ENCODE assay signal across 31 cellular contexts in the genomic region with DNA sequence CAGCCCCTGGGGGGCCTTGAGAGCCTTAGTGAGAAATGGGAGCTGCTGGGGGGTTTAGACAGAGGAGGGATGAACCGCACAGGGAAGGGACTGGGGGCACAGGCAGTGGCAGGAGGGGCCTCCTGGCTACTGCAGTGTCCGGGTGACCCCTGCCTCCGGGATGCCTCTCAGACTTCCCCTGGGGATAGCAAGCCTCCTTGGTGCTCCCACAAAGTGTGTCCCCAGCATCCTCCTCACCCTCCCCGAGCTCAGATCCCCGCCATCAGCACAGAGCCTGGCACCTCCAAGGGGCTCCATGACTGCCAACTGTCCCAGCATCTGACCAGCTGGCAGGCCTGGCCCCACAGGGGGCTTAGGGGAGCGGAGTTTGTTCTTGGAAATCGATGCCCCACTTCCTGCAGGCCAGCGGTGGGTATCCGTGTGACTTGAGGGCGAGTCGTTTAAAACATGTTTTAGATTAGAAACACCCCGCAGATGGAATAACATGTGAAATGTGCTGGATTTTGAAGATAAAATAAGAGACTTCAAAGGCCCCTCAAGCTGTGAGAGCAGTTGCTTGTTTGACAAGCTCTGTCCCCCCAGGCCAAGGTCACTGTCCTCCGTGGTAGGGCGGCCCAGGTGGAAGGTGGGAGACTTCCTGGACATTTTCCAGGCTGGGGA. TPM values are rescaled to one million over a fixed set of nuclear protein-coding genes. Genes with fewer than 3 reads are reported as not detected.
"Had no signal": no experiment of that assay in that cellular context is flagged by ENCODE, and none has a peak within 500 bp of the region (broad histone marks: within the 10 kb centered on the region; RNA-seq: fewer than 3 reads in every experiment).

No MANE protein-coding gene starts in this region.

- H3K79me2 ChIP-seq: hepatocyte had no signal

- H3K4me1 ChIP-seq: ascending aorta, breast epithelium, foreskin keratinocyte, left lung, sigmoid colon, upper lobe of right lung had no signal

- H3K4me2 ChIP-seq: hepatocyte, smooth muscle cell had no signal

- DNase-seq: activated B cell treated with CpG ODN at 0.5 μM for 24 hours; activated CD4-positive, alpha-beta T cell treated with anti-CD3 and anti-CD28 coated beads for 36 hours; activated CD4-positive, alpha-beta T cell treated with anti-CD3 and anti-CD28 coated beads, Interleukin-2, amount 50 U/mL, for 4 hours; activated CD8-positive, alpha-beta memory T cell treated with anti-CD3 and anti-CD28 coated beads, Interleukin-2, amount 50 U/mL, for 48 hours; activated naive CD4-positive, alpha-beta T cell; activated T-cell treated with anti-CD3 and anti-CD28 coated beads, Interleukin-2, amount 50 U/mL, for 4 hours; adrenal gland; effector memory CD4-positive, alpha-beta T cell; glutamatergic neuron; immature natural killer cell; kidney glomerular epithelial cell; left lung; occipital lobe; posterior cingulate gyrus; sigmoid colon; stimulated activated CD4-positive, alpha-beta T cell treated with anti-CD3 and anti-CD28 coated beads, Interleukin-15, amount 100 ng/mL, for 24 hours; stimulated activated naive CD4-positive, alpha-beta T cell; T-helper 1 cell; T-helper 9 cell; upper lobe of right lung had no signal

- ATAC-seq: activated CD4-positive, alpha-beta T cell treated with anti-CD3 and anti-CD28 coated beads for 36 hours; activated T-cell treated with anti-CD3 and anti-CD28 coated beads, Interleukin-2, amount 50 U/mL, for 4 hours; left lung; natural killer cell treated with Interleukin-12 subunit alpha and Interleukin-12 subunit beta and Interleukin-15 and Interleukin-18, amount 100 ng/mL, for 72 hours; upper lobe of right lung had no signal

- H3K4me3 ChIP-seq: adrenal gland, ascending aorta, breast epithelium, hepatocyte, left lung, lung, sigmoid colon, smooth muscle cell, thoracic aorta, upper lobe of right lung had no signal

- H3K9me3 ChIP-seq: adrenal gland, ascending aorta, breast epithelium, left lung, sigmoid colon, thoracic aorta, upper lobe of right lung had no signal

- H3K27ac ChIP-seq: adrenal gland, ascending aorta, breast epithelium, foreskin keratinocyte, hepatocyte, left lung, sigmoid colon, thoracic aorta, upper lobe of right lung had no signal

- H3K36me3 ChIP-seq: adrenal gland, ascending aorta, breast epithelium, left lung, sigmoid colon, thoracic aorta, upper lobe of right lung had no signal

- H3K27me3 ChIP-seq: adrenal gland, ascending aorta, breast epithelium, left lung, sigmoid colon, upper lobe of right lung had no signal

RNA-seq across cellular contexts. Expression of a gene that starts 13.5 kb away (rescaled TPM):
- total RNA-seq: activated B cell treated with CpG ODN at 0.5 μM for 24 hours; activated CD8-positive, alpha-beta memory T cell treated with anti-CD3 and anti-CD28 coated beads for 36 hours; activated T-cell treated with anti-CD3 and anti-CD28 coated beads, Interleukin-2, amount 50 U/mL, for 4 hours; activated T-helper 2 cell treated with anti-CD3 and anti-CD28 coated beads, Interferon-gamma antibody, Interleukin-2, Interleukin-4, amounts not matched to agents 10 μg/mL and 5 μg/mL and 100 μg/mL, durations not matched to agents 14 hours and 24 hours and 36 hours; breast epithelium; dermis microvascular lymphatic vessel endothelial cell; foreskin keratinocyte; natural killer cell treated with Interleukin-12 subunit alpha and Interleukin-12 subunit beta and Interleukin-15 and Interleukin-18, amount 100 ng/mL, for 72 hours; upper lobe of right lung had no signal
- polyA plus RNA-seq: foreskin keratinocyte, immature natural killer cell had no signal
